ENCODE assay signal across 8 cellular contexts in genomic region chr17:82917656-82918345, GRCh38.
DNase-seq lines count a peak whose midpoint lies in the region; ATAC-seq and TF ChIP-seq lines count a peak whose summit lies in the region.

No MANE protein-coding gene starts in this region.

- H2AFZ ChIP-seq in Loucy (ENCODE audit: low read length), result no peak overlapping the region

- intact Hi-C loops in CD8-positive, alpha-beta T cell (cut with DNase I, micrococcal nuclease), result loop anchor here (1.0 kb wide), 1 partner anchor 136 kb away; no protein-coding TSS in a partner anchor
- intact Hi-C loops in natural killer cell (cut with micrococcal nuclease), result loop anchor here (1.0 kb wide), 1 partner anchor 136 kb away; no protein-coding TSS in a partner anchor

- H3K9ac ChIP-seq in Loucy (ENCODE audit: low read depth, low read length, poor library complexity, severe bottlenecking), result no peak overlapping the region

- ATAC-seq in CD8-positive, alpha-beta T cell, result peak; percentile 65
- ATAC-seq in natural killer cell (peak; percentile 21 to 68 (median 49)), HG03354 (IDR thresholded peaks at IDR 0.05; ENCODE audit: poor library complexity, severe bottlenecking, unreplicated experiment) (no peak), HG02938 (IDR thresholded peaks at IDR 0.05; ENCODE audit: unreplicated experiment) (no peak), HG02623 (IDR thresholded peaks at IDR 0.05; ENCODE audit: unreplicated experiment) (no peak)

- no peak overlapping the region for H3K4me2 ChIP-seq in Loucy (ENCODE audit: low read depth, low read length, poor library complexity, severe bottlenecking)

- no peaks in the 10 kb centered on the region for H4K20me1 ChIP-seq in Loucy (ENCODE audit: insufficient read depth, low read length, poor library complexity, severe bottlenecking)

- no peak overlapping the region for H3K27ac ChIP-seq in CD8-positive, alpha-beta T cell (ENCODE audit: low read depth, low read length)

- no peaks in the 10 kb centered on the region for H3K9me3 ChIP-seq in CD8-positive, alpha-beta T cell (ENCODE audit: low read length)
- no peaks in the 10 kb centered on the region for H3K9me3 ChIP-seq in Loucy (ENCODE audit: insufficient read depth, low read depth, low read length)

- no peak overlapping the region for H3K4me3 Mint-ChIP-seq in CD8-positive, alpha-beta T cell
- no peak overlapping the region for H3K4me3 Mint-ChIP-seq in natural killer cell

- H3K79me2 ChIP-seq in Loucy (ENCODE audit: insufficient read depth, low read length), result no peaks in the 10 kb centered on the region; the same call in 1 of the 2 replicates

- DNase-seq in CD8-positive, alpha-beta T cell, result peak in 6 of 7 experiments; percentile 16 to 67 (median 46)
- DNase-seq in amniotic epithelial cell (ENCODE audit: low read depth) (peak; percentile 26), natural killer cell (no peak), NCI-H1105 (lab: John Stamatoyannopoulos, UW) (no peak)

- H3K27me3 Mint-ChIP-seq in CD8-positive, alpha-beta T cell (ENCODE audit: low read depth), result no peaks in the 10 kb centered on the region
- H3K27me3 Mint-ChIP-seq in natural killer cell (ENCODE audit: low read depth in 2 of 2), result no peaks in the 10 kb centered on the region

- H3K9me3 Mint-ChIP-seq in CD8-positive, alpha-beta T cell, result no peaks in the 10 kb centered on the region
- H3K9me3 Mint-ChIP-seq in natural killer cell, result no peaks in the 10 kb centered on the region

- no peaks in the 10 kb centered on the region for H3F3A ChIP-seq in Loucy (ENCODE audit: low read depth)

- CTCF ChIA-PET in CD8-positive, alpha-beta T cell (lab: Charles Lee), result interaction anchor here (0.6 to 6.3 kb wide), 11 partner anchors 8 to 166 kb away, joined by 3 to 52 read pairs (median 3); no protein-coding TSS in a partner anchor

- peaks cover 2% of the 10 kb centered on the region for H3K36me3 ChIP-seq in CD8-positive, alpha-beta T cell (ENCODE audit: insufficient read depth, low read length)
- peaks cover 68% of the 10 kb centered on the region; the same call in 1 of the 2 replicates for H3K36me3 ChIP-seq in Loucy (ENCODE audit: insufficient read depth, low read length)

- no peak overlapping the region for H3K27ac Mint-ChIP-seq in CD8-positive, alpha-beta T cell
- H3K27ac Mint-ChIP-seq in natural killer cell, result no peak overlapping the region

- POLR2A ChIA-PET in CD8-positive, alpha-beta T cell (lab: Charles Lee), result no interaction called here

- peaks cover 46% of the 10 kb centered on the region for H3K36me3 Mint-ChIP-seq in CD8-positive, alpha-beta T cell
- H3K36me3 Mint-ChIP-seq in natural killer cell, result peaks cover 7% of the 10 kb centered on the region

- H3K27me3 ChIP-seq in CD8-positive, alpha-beta T cell (ENCODE audit: insufficient read depth, low read length), result no peaks in the 10 kb centered on the region
- no peaks in the 10 kb centered on the region for H3K27me3 ChIP-seq in Loucy (ENCODE audit: insufficient read depth, low read length, poor library complexity, severe bottlenecking)

- peaks cover 4% of the 10 kb centered on the region for H3K4me1 ChIP-seq in CD8-positive, alpha-beta T cell (ENCODE audit: insufficient read depth, low read length)
- peaks cover 8% of the 10 kb centered on the region for H3K4me1 ChIP-seq in Loucy (ENCODE audit: insufficient read depth, low read length, poor library complexity, severe bottlenecking)

- H3K4me1 Mint-ChIP-seq in CD8-positive, alpha-beta T cell (ENCODE audit: low read depth), result peaks cover 15% of the 10 kb centered on the region
- peaks cover under 1 to 9% of the 10 kb centered on the region in 2 donors for H3K4me1 Mint-ChIP-seq in natural killer cell

- TF ChIP-seq CTCF in CD8-positive, alpha-beta T cell (IDR thresholded peaks at IDR 0.05), result peak; percentile 21
- TF ChIP-seq CTCF in Loucy (conservative IDR thresholded peaks at IDR 0.05; ENCODE audit: low read length), result peak; percentile 81
- TF ChIP-seq CTCF in natural killer cell (IDR thresholded peaks at IDR 0.05), result peak; percentile 24

- H3K9me2 ChIP-seq in Loucy (replicated peaks; ENCODE audit: low read depth, low read length), result no peaks in the 10 kb centered on the region

- no peak overlapping the region for H3K4me3 ChIP-seq in CD8-positive, alpha-beta T cell (ENCODE audit: low read depth, low read length)
- H3K4me3 ChIP-seq in Loucy (ENCODE audit: low read length, poor library complexity, severe bottlenecking), result no peak overlapping the region

Comparison
In these comparisons a context has a peak if more than half of its experiments do, and no peak if none do; other contexts are left out.
1. ATAC-seq: peak in CD8-positive, alpha-beta T cell (single experiment) and natural killer cell (3 of 3); none in HG03354 (single experiment), HG02938 (single experiment) and HG02623 (single experiment).
2. DNase-seq: peak in CD8-positive, alpha-beta T cell (6 of 7) and amniotic epithelial cell (single experiment); none in natural killer cell (single experiment) and NCI-H1105 (single experiment).
3. CTCF ChIP-seq: peak in every context shown above with its lines; median percentile 81 in Loucy; 24 in natural killer cell; 21 in CD8-positive, alpha-beta T cell.